20 cellular contexts compared by ENCODE assay signal in the genomic region with DNA sequence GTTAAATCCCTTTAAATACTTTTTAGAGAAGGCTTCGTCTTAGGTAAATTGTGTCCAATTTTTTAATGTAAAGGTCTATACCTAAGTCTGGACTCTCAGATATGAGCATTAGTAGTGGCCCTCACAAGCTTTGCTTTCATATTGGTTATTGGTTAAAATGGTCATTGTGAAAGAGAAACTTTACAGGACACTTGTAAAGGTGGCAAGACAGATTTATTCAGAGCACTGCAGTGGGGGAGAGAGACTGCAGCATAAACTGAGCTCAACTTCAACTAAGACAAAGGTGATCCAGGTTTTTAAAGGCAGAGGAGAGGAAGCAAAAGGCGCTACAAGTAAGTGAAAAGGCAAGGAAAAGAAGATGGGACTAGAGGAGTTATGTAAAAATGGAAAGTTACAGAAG.
"Had no signal": no experiment of that assay in that cellular context is flagged by ENCODE, and none has a peak within 500 bp of the region (broad histone marks: within the 10 kb centered on the region; RNA-seq: fewer than 3 reads in every experiment).

No MANE protein-coding gene starts in this region.

- H3K4me3 Mint-ChIP-seq: activated CD4-positive, alpha-beta memory T cell treated with anti-CD3 and anti-CD28 coated beads for 36 hours; endodermal cell; neural crest cell; stimulated activated naive B cell treated with anti-CD40 and anti-IgM and Interleukin-4, amounts not matched to agents 10 μg/mL and 1 μg/mL and 100 μg/mL, for 72 hours had no signal

- H3K9me3 Mint-ChIP-seq: activated CD4-positive, alpha-beta memory T cell treated with anti-CD3 and anti-CD28 coated beads for 36 hours; activated naive CD4-positive, alpha-beta T cell treated with anti-CD3 and anti-CD28 coated beads, Interleukin-2, amount 50 U/mL, for 72 hours; endodermal cell; neural crest cell; stimulated activated naive B cell treated with anti-CD40 and anti-IgM and Interleukin-4, amounts not matched to agents 10 μg/mL and 1 μg/mL and 100 μg/mL, for 72 hours had no signal

- H3K27ac Mint-ChIP-seq: activated CD4-positive, alpha-beta memory T cell treated with anti-CD3 and anti-CD28 coated beads for 36 hours; activated naive CD4-positive, alpha-beta T cell treated with anti-CD3 and anti-CD28 coated beads, Interleukin-2, amount 50 U/mL, for 72 hours; endodermal cell; stimulated activated naive B cell treated with anti-CD40 and anti-IgM and Interleukin-4, amounts not matched to agents 10 μg/mL and 1 μg/mL and 100 μg/mL, for 72 hours had no signal

- H3K27me3 Mint-ChIP-seq: activated CD4-positive, alpha-beta memory T cell treated with anti-CD3 and anti-CD28 coated beads for 36 hours; stimulated activated naive B cell treated with anti-CD40 and anti-IgM and Interleukin-4, amounts not matched to agents 10 μg/mL and 1 μg/mL and 100 μg/mL, for 72 hours had no signal

- ATAC-seq: activated naive CD4-positive, alpha-beta T cell treated with anti-CD3 and anti-CD28 coated beads, Interleukin-2, amount 50 U/mL, for 72 hours; gastrocnemius medialis; sciatic nerve; SK-N-SH treated with all-trans-retinoic acid at 6 μM for 48 hours; stimulated activated naive B cell treated with anti-CD40 and anti-IgM and Interleukin-4, amounts not matched to agents 10 μg/mL and 1 μg/mL and 100 μg/mL, for 72 hours had no signal

- H3K4me1 Mint-ChIP-seq: endodermal cell had no signal

- DNase-seq: activated CD4-positive, alpha-beta memory T cell treated with anti-CD3 and anti-CD28 coated beads for 36 hours; activated CD4-positive, alpha-beta T cell treated with anti-CD3 and anti-CD28 coated beads for 48 hours; activated effector memory CD4-positive, alpha-beta T cell treated with Interleukin-2 at 50 U/mL for 16 hours; amniotic stem cell; colonic mucosa; endodermal cell; esophagus squamous epithelium; gastrocnemius medialis; hippocampal formation; midbrain; occipital lobe; posterior cingulate gyrus; small intestine; stimulated activated CD4-positive, alpha-beta T cell treated with anti-CD3 and anti-CD28 coated beads, Interleukin-2, amount 100 ng/mL, for 24 hours; stimulated activated naive B cell treated with anti-CD40 and anti-IgM and Interleukin-4, amounts not matched to agents 10 μg/mL and 1 μg/mL and 100 μg/mL, for 72 hours; upper lobe of left lung had no signal
